19 cellular contexts compared by ENCODE assay signal in the genomic region with DNA sequence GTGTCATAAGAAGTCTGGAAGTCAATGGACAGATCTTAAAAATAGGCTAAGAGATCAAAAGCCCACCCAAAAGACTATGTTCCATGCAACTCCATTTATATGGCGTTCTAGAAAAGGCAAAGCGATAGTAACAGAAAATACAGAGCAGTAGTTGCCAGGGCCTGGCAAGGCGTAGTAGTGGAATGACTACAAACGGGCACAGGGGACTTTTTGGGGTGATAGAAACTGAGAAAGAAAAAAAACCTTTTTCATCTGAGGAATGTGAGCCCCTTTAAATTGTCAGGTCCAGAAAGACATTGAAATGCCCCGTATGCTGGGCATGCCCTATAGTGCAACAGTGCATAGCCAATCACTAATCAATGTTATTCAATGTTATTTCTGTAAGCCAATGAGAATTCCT. TPM values are rescaled to one million over a fixed set of nuclear protein-coding genes. Genes with fewer than 3 reads are reported as not detected.
A peak's percentile ranks its signal among the peaks of the same experiment; 100 is the strongest.
DNase-seq lines count a peak whose midpoint lies in the region; ATAC-seq and TF ChIP-seq lines count a peak whose summit lies in the region.
"Had no signal": no experiment of that assay in that cellular context is flagged by ENCODE, and none has a peak within 500 bp of the region (broad histone marks: within the 10 kb centered on the region; RNA-seq: fewer than 3 reads in every experiment).

No MANE protein-coding gene starts in this region.

- H3K27ac ChIP-seq in gastroesophageal sphincter (peak overlapping the region in 3 of 4 donors; percentile 56 to 84 (median 79)), MM.1S (ENCODE audit: low read length) (no peak overlapping the region)
- H3K27ac ChIP-seq: vagina, VCaP had no signal

- no peaks in the 10 kb centered on the region for H4K20me1 ChIP-seq in MM.1S (ENCODE audit: insufficient read depth, low read length)

- TF ChIP-seq CTCF in gastroesophageal sphincter (IDR thresholded peaks at IDR 0.05) = no peak
- no peak for TF ChIP-seq CTCF in MM.1S (IDR thresholded peaks at IDR 0.05; ENCODE audit: low read length)

- no peak overlapping the region for H3K4me3 ChIP-seq in gastroesophageal sphincter
- H3K4me3 ChIP-seq in MM.1S (ENCODE audit: low read length) = no peak overlapping the region
- H3K4me3 ChIP-seq: vagina had no signal

- H3K4me1 ChIP-seq in gastroesophageal sphincter (peaks cover 3 to 49% (median 21%) of the 10 kb centered on the region in 3 donors), MM.1S (ENCODE audit: low read length) (0 out of 2 replicates have a peak, but pooled peaks cover 6% of the 10 kb centered on the region)

- no peak overlapping the region for H3K9ac ChIP-seq in MM.1S (ENCODE audit: low read length)

- ATAC-seq in HG03108 (IDR thresholded peaks at IDR 0.05; ENCODE audit: unreplicated experiment) (peak; percentile 46), gastroesophageal sphincter (no peak), GM18505 (IDR thresholded peaks at IDR 0.05; ENCODE audit: unreplicated experiment) (no peak)
- ATAC-seq: PC-3 had no signal

- H2AFZ ChIP-seq in MM.1S (ENCODE audit: low read length) = no peak overlapping the region

- H3K79me2 ChIP-seq in MM.1S (ENCODE audit: low read length) = no peaks in the 10 kb centered on the region

- H3K27me3 ChIP-seq in gastroesophageal sphincter (no peaks in the 10 kb centered on the region), MM.1S (replicated peaks; ENCODE audit: insufficient read depth, low read length) (no peaks in the 10 kb centered on the region)
- H3K27me3 ChIP-seq: vagina had no signal

- TF ChIP-seq POLR2A in gastroesophageal sphincter (IDR thresholded peaks at IDR 0.05) (no peak), GM18505 (IDR thresholded peaks at IDR 0.05; ENCODE audit: borderline replicate concordance, extremely low read depth, insufficient read depth, insufficient read length) (no peak)

- H3K36me3 ChIP-seq in gastroesophageal sphincter (no peaks in the 10 kb centered on the region), MM.1S (replicated peaks; ENCODE audit: insufficient read depth, low read length) (no peaks in the 10 kb centered on the region)
- H3K36me3 ChIP-seq: vagina had no signal

- H3K9me3 ChIP-seq in gastroesophageal sphincter (no peaks in the 10 kb centered on the region), MM.1S (replicated peaks; ENCODE audit: insufficient read depth, low read length) (no peaks in the 10 kb centered on the region)
- H3K9me3 ChIP-seq: vagina had no signal

- DNase-seq in stimulated activated CD4-positive, alpha-beta T cell treated with anti-CD3 and anti-CD28 coated beads, Interleukin-1b, Interleukin-23, amount 100 ng/mL, for 48 hours = peak; percentile 8
- no peak for DNase-seq in stimulated activated CD4-positive, alpha-beta T cell treated with anti-CD3 and anti-CD28 coated beads, Interleukin-4, amount 100 ng/mL, for 24 hours
- DNase-seq in MM.1S = no peak
- DNase-seq in RPMI8226 = no peak
- no peak for DNase-seq in NCI-H82 treated with DMSO at 0.1 percent for 48 hours (lab: John Stamatoyannopoulos, UW; ENCODE audit: unreplicated experiment)
- DNase-seq: activated CD8-positive, alpha-beta memory T cell treated with anti-CD3 and anti-CD28 coated beads, Interleukin-2, amount 50 U/mL, for 48 hours; caudate nucleus; foreskin melanocyte; KBM-7; mammary epithelial cell; NCI-H1417 treated with DMSO at 0.1 percent for 48 hours; NCI-H446 treated with DMSO at 0.1 percent for 48 hours; PC-3; stimulated activated CD4-positive, alpha-beta T cell treated with anti-CD3 and anti-CD28 coated beads, Interleukin-4, amount 100 ng/mL, for 4 hours had no signal

- TF ChIP-seq EP300 in gastroesophageal sphincter (IDR thresholded peaks at IDR 0.05) = no peak

- 95 to 97% methylated on average over 5 of the region's 5 CpGs for WGBS in gastroesophageal sphincter (ENCODE audit: low coverage in 1 of 2), 2 donors

- H3K4me2 ChIP-seq in MM.1S (ENCODE audit: low read depth, low read length) = no peak overlapping the region

- H3F3A ChIP-seq in MM.1S (ENCODE audit: insufficient read depth, low read length) = no peaks in the 10 kb centered on the region

- H3K9me2 ChIP-seq in MM.1S (replicated peaks; ENCODE audit: insufficient read depth, low read length) = no peaks in the 10 kb centered on the region

RNA-seq across cellular contexts. Expression of gene FAM50B, which starts 47.2 kb away (rescaled TPM):
- 10 to 100 TPM; 14.7 to 23.7 (median 18.8) TPM for total RNA-seq in gastroesophageal sphincter

RNA-seq across cellular contexts. Expression of gene PXDC1, which starts 50.4 kb away (rescaled TPM):
- 100 to 1,000 TPM in 3 of 4 donors, 10 to 100 TPM in 1; 78.3 to 182 (median 152) TPM for total RNA-seq in gastroesophageal sphincter
